Comparison of ENCODE assay signal across 1 cellular context in the genomic region with DNA sequence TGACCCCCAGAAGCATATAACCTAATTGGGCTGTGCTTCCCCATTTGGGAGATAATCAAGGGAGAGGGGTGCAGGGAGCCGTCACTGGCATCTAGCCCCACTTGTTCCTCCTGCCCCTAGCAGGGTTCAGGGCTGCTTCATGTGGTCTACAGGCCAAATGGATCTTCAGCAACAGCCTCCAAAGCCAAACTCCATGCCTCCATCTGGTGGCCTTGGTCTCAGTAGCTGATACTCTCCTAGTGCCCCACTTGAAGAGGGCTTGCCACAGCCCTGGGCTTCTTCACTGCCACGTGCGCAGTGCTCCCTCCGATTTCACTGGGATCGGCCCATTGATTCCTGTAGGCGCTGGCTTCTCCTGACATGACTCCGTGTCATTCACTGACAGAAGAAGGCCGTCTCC.
TF ChIP-seq lines count a peak whose summit lies in the region.

No MANE protein-coding gene starts in this region.

TF ChIP-seq in H1, 55 proteins besides CTCF, POLR2A, EP300 and RAD21:
- TF ChIP-seq ZNF274 (IDR thresholded peaks at IDR 0.05; ENCODE audit: borderline replicate concordance, extremely low read depth, low read length) (no peak), TAF7 (optimal IDR thresholded peaks at IDR 0.05; ENCODE audit: borderline replicate concordance, low read depth, low read length) (no peak)
